15 cellular contexts compared by ENCODE assay signal in genomic region chr4:155960522-155960921, GRCh38. TPM values are rescaled to one million over a fixed set of nuclear protein-coding genes. Genes with fewer than 3 reads are reported as not detected.
DNase-seq lines count a peak whose midpoint lies in the region; ATAC-seq, FAIRE-seq and TF ChIP-seq lines count a peak whose summit lies in the region.
"Had no signal": no experiment of that assay in that cellular context is flagged by ENCODE, and none has a peak within 500 bp of the region (broad histone marks: within the 10 kb centered on the region; RNA-seq: fewer than 3 reads in every experiment).

No MANE protein-coding gene starts in this region.

- no peak overlapping the region for H3K27ac Mint-ChIP-seq in activated CD4-positive, alpha-beta memory T cell treated with anti-CD3 and anti-CD28 coated beads for 36 hours
- H3K27ac Mint-ChIP-seq: memory B cell had no signal

- H3K27ac ChIP-seq in right atrium auricular region (peak overlapping the region in 1 of 2 donors; percentile 16), keratinocyte (ENCODE audit: control insufficient read depth, insufficient read depth, low read length) (peak overlapping the region; percentile 10)
- H3K27ac ChIP-seq: cardiac muscle cell, tibial artery had no signal

- FAIRE-seq in bronchial epithelial cell (lab: Jason Lieb, UNC) (no peak), keratinocyte (lab: Jason Lieb, UNC) (peak; percentile 9)

- peak overlapping the region; percentile 29 for H3K4me2 ChIP-seq in keratinocyte (ENCODE audit: control insufficient read depth, extremely low read depth, insufficient read depth, low read depth, low read length)

- H3K4me1 ChIP-seq in right atrium auricular region = peaks cover 0 to 3% of the 10 kb centered on the region in 2 donors
- H3K4me1 ChIP-seq in keratinocyte (ENCODE audit: control insufficient read depth, extremely low read depth, insufficient read depth, low read length) = peaks cover 9% of the 10 kb centered on the region
- H3K4me1 ChIP-seq: tibial artery had no signal

- TF ChIP-seq CTCF in right atrium auricular region (IDR thresholded peaks at IDR 0.05) (no peak), bronchial epithelial cell (IDR thresholded peaks at IDR 0.05; ENCODE audit: insufficient read depth, low read length, severe bottlenecking) (no peak), keratinocyte (optimal IDR thresholded peaks at IDR 0.05 in 1 of 3, IDR thresholded peaks at IDR 0.05 in 1 of 3, conservative IDR thresholded peaks at IDR 0.05 in 1 of 3; ENCODE audit: extremely low read depth in 1 of 3, insufficient read depth in 2 of 3, low read length in 3 of 3) (no peak)

- H3K9ac ChIP-seq in keratinocyte (ENCODE audit: control insufficient read depth, extremely low read depth, insufficient read depth, low read length) = no peak overlapping the region

- no peaks in the 10 kb centered on the region for H3K36me3 Mint-ChIP-seq in activated CD4-positive, alpha-beta memory T cell treated with anti-CD3 and anti-CD28 coated beads for 36 hours
- H3K36me3 Mint-ChIP-seq: memory B cell had no signal

- no peaks in the 10 kb centered on the region for H3K9me1 ChIP-seq in keratinocyte (ENCODE audit: control insufficient read depth, extremely low read depth, insufficient read depth, low read length)

- no peaks in the 10 kb centered on the region for H3K36me3 ChIP-seq in right atrium auricular region
- H3K36me3 ChIP-seq in bronchial epithelial cell (ENCODE audit: control insufficient read depth, insufficient read depth, low read length) = no peaks in the 10 kb centered on the region
- H3K36me3 ChIP-seq in keratinocyte (ENCODE audit: control insufficient read depth in 2 of 2, extremely low read depth in 1 of 2, insufficient read depth in 2 of 2, low read length in 2 of 2) = no peaks in the 10 kb centered on the region
- H3K36me3 ChIP-seq: cardiac muscle cell, tibial artery had no signal

- intact Hi-C loops in Right ventricle myocardium inferior (cut with DNase I) = no loop called here
- intact Hi-C loops in activated CD4-positive, alpha-beta memory T cell treated with anti-CD3 and anti-CD28 coated beads for 36 hours (cut with micrococcal nuclease) = no loop called here

- H3K27me3 Mint-ChIP-seq in activated CD4-positive, alpha-beta memory T cell treated with anti-CD3 and anti-CD28 coated beads for 36 hours = peaks cover 13% of the 10 kb centered on the region

- DNase-seq in Right ventricle myocardium inferior (ENCODE audit: missing footprints) = no peak
- DNase-seq in right atrium auricular region (ENCODE audit: low spot score) = no peak
- DNase-seq in bronchial epithelial cell (ENCODE audit: low read depth) = peak; percentile 80
- DNase-seq in keratinocyte (ENCODE audit: low read depth, low spot score) = no peak
- no peak for DNase-seq in activated CD4-positive, alpha-beta memory T cell treated with anti-CD3 and anti-CD28 coated beads for 36 hours
- DNase-seq: NCI-H1048, NCI-H526, SHP77, tibial artery had no signal

- H3K4me3 ChIP-seq in right atrium auricular region (no peak overlapping the region), bronchial epithelial cell (ENCODE audit: low read depth, low read length) (no peak overlapping the region), keratinocyte (ENCODE audit: control insufficient read depth in 2 of 3, extremely low read depth in 1 of 3, insufficient read depth in 2 of 3, low read depth in 1 of 3, low read length in 3 of 3) (peak overlapping the region in 1 of 3 experiments; percentile 22)
- H3K4me3 ChIP-seq: cardiac muscle cell, tibial artery had no signal

- dilution Hi-C loops in keratinocyte (cut with MboI; ENCODE audit: extremely low pct_ligation_motif_present, low sequenced_read_pairs) = no loop called here

- H3K9me3 ChIP-seq in right atrium auricular region (no peaks in the 10 kb centered on the region), keratinocyte (ENCODE audit: control insufficient read depth, low read depth, low read length) (no peaks in the 10 kb centered on the region)
- H3K9me3 ChIP-seq: tibial artery had no signal

- peak overlapping the region; percentile 54 for H2AFZ ChIP-seq in keratinocyte (ENCODE audit: control insufficient read depth, low read length)

- ATAC-seq in Right ventricle myocardium inferior (peak; percentile 51), GM21529 (IDR thresholded peaks at IDR 0.05; ENCODE audit: unreplicated experiment) (no peak), HG03457 (IDR thresholded peaks at IDR 0.05; ENCODE audit: unreplicated experiment) (no peak), HG02678 (IDR thresholded peaks at IDR 0.05; ENCODE audit: unreplicated experiment) (no peak)

- peaks cover 9% of the 10 kb centered on the region for H3K4me1 Mint-ChIP-seq in activated CD4-positive, alpha-beta memory T cell treated with anti-CD3 and anti-CD28 coated beads for 36 hours (ENCODE audit: low read depth)
- H3K4me1 Mint-ChIP-seq: memory B cell had no signal

- POLR2A ChIA-PET in activated CD4-positive, alpha-beta memory T cell treated with anti-CD3 and anti-CD28 coated beads for 36 hours (lab: Charles Lee) = no interaction called here

- H3K79me2 ChIP-seq in keratinocyte (ENCODE audit: control insufficient read depth, insufficient read depth, low read length) = no peaks in the 10 kb centered on the region

- H3K4me3 Mint-ChIP-seq in activated CD4-positive, alpha-beta memory T cell treated with anti-CD3 and anti-CD28 coated beads for 36 hours = no peak overlapping the region
- H3K4me3 Mint-ChIP-seq: memory B cell had no signal

- H3K27me3 ChIP-seq in right atrium auricular region (no peaks in the 10 kb centered on the region), bronchial epithelial cell (ENCODE audit: control insufficient read depth, insufficient read depth, low read length) (no peaks in the 10 kb centered on the region), keratinocyte (ENCODE audit: control insufficient read depth, extremely low read depth, insufficient read depth, low read length) (no peaks in the 10 kb centered on the region)
- H3K27me3 ChIP-seq: cardiac muscle cell, tibial artery had no signal

- CTCF ChIA-PET in activated CD4-positive, alpha-beta memory T cell treated with anti-CD3 and anti-CD28 coated beads for 36 hours (lab: Charles Lee) = no interaction called here

- H4K20me1 ChIP-seq in keratinocyte (ENCODE audit: control insufficient read depth, extremely low read depth, insufficient read depth, low read length) = no peaks in the 10 kb centered on the region

- H3K9me3 Mint-ChIP-seq in activated CD4-positive, alpha-beta memory T cell treated with anti-CD3 and anti-CD28 coated beads for 36 hours = no peaks in the 10 kb centered on the region
- H3K9me3 Mint-ChIP-seq: memory B cell had no signal

RNA-seq across cellular contexts. Expression of gene CTSO, which starts 6.9 kb away (rescaled TPM):
- total RNA-seq in Right ventricle myocardium inferior (7.4 TPM), right atrium auricular region (10 to 100 TPM; 11.4 to 14.9 TPM), bronchial epithelial cell (1.1 and 2.9 TPM in 2 replicates)
- 3.0 to 3.8 TPM (median 3.3 TPM) in 3 replicates for polyA plus RNA-seq in keratinocyte
- polyA plus RNA-seq in keratinocyte (2011; ENCODE audit: low read depth) = 1.2 TPM
- 2.1 and 4.7 TPM in 2 replicates for polyA plus RNA-seq in keratinocyte (2011; cell fraction: cytosol; rRNA removed)
- polyA plus RNA-seq in keratinocyte (2011; cell fraction: nucleus; rRNA removed) = 4.9 and 6.7 TPM in 2 replicates
- 1.7 and 2.2 TPM in 2 replicates for polyA plus RNA-seq in keratinocyte (2012; ENCODE audit: low replicate concordance)
- 0.59 to 2.3 TPM (median 1.5 TPM) in 3 replicates for polyA minus RNA-seq in keratinocyte
- 1.7 TPM for polyA minus RNA-seq in keratinocyte (2011; cell fraction: cytosol; rRNA and poly(A)+ RNA removed)
- 1.2 and 3.3 TPM in 2 replicates for polyA minus RNA-seq in keratinocyte (2011; cell fraction: nucleus; rRNA and poly(A)+ RNA removed)
- 1 to 10 TPM; 2.5 to 2.6 TPM for total RNA-seq in activated CD4-positive, alpha-beta memory T cell treated with anti-CD3 and anti-CD28 coated beads for 36 hours

RNA-seq across cellular contexts. Expression of gene TDO2, which starts 57.0 kb away (rescaled TPM):
- not detected for total RNA-seq in Right ventricle myocardium inferior
- total RNA-seq in right atrium auricular region = not detected
- total RNA-seq in bronchial epithelial cell = 0.38 TPM in 1 of 2 replicates, not detected in the other
- polyA plus RNA-seq in keratinocyte = not detected in 3 replicates
- polyA plus RNA-seq in keratinocyte (2011; ENCODE audit: low read depth) = not detected
- not detected in 2 replicates for polyA plus RNA-seq in keratinocyte (2011; cell fraction: cytosol; rRNA removed)
- not detected in 2 replicates for polyA plus RNA-seq in keratinocyte (2011; cell fraction: nucleus; rRNA removed)
- not detected in 2 replicates for polyA plus RNA-seq in keratinocyte (2012; ENCODE audit: low replicate concordance)
- polyA minus RNA-seq in keratinocyte = not detected in 3 replicates
- not detected for polyA minus RNA-seq in keratinocyte (2011; cell fraction: cytosol; rRNA and poly(A)+ RNA removed)
- not detected in 2 replicates for polyA minus RNA-seq in keratinocyte (2011; cell fraction: nucleus; rRNA and poly(A)+ RNA removed)
- not detected for total RNA-seq in activated CD4-positive, alpha-beta memory T cell treated with anti-CD3 and anti-CD28 coated beads for 36 hours
- total RNA-seq: epithelial cell of proximal tubule had no signal
